Comparison of ENCODE assay signal across 8 cellular contexts in genomic region chr1:192545781-192546521, GRCh38. TPM values are rescaled to one million over a fixed set of nuclear protein-coding genes. Genes with fewer than 3 reads are reported as not detected.
DNase-seq lines count a peak whose midpoint lies in the region; ATAC-seq and TF ChIP-seq lines count a peak whose summit lies in the region.

No MANE protein-coding gene starts in this region.

- DNase-seq in activated T-cell treated with anti-CD3 and anti-CD28 coated beads, Interleukin-2, amount 50 U/mL, for 72 hours: no peak
- DNase-seq in activated T-cell treated with anti-CD3 and anti-CD28 coated beads for 4 hours (no peak), T-helper 17 cell (no peak), neural progenitor cell (ENCODE audit: low spot score) (no peak), gastrocnemius medialis (no peak), HUDEP-2 (lab: John Stamatoyannopoulos, UW; ENCODE audit: unreplicated experiment in 76 of 76) (no peak)
- DNase-seq in activated CD4-positive, alpha-beta T cell treated with anti-CD3 and anti-CD28 coated beads for 4 hours: no peak

- in situ Hi-C loops in gastrocnemius medialis (cut with MboI; ENCODE audit: low sequenced_read_pairs in 4 of 4): no loop called here

- H3K9me3 ChIP-seq in T-helper 17 cell (ENCODE audit: control insufficient read depth, low read length, poor library complexity, severe bottlenecking): no peaks in the 10 kb centered on the region
- no peaks in the 10 kb centered on the region for H3K9me3 ChIP-seq in neural progenitor cell (ENCODE audit: low read depth)
- H3K9me3 ChIP-seq in gastrocnemius medialis: no peaks in the 10 kb centered on the region

- H3K36me3 Mint-ChIP-seq in activated T-cell treated with anti-CD3 and anti-CD28 coated beads, Interleukin-2, amount 50 U/mL, for 72 hours (ENCODE audit: insufficient read depth in 2 of 2): no peaks in the 10 kb centered on the region
- H3K36me3 Mint-ChIP-seq in T-helper 17 cell (ENCODE audit: low read depth) (no peaks in the 10 kb centered on the region), neural progenitor cell (no peaks in the 10 kb centered on the region)

- peak overlapping the region; percentile 22 to 57 for H3K4me3 Mint-ChIP-seq in activated T-cell treated with anti-CD3 and anti-CD28 coated beads, Interleukin-2, amount 50 U/mL, for 72 hours
- H3K4me3 Mint-ChIP-seq in T-helper 17 cell: no peak overlapping the region
- H3K4me3 Mint-ChIP-seq in neural progenitor cell: no peak overlapping the region

- H3K27me3 ChIP-seq in neural progenitor cell (no peaks in the 10 kb centered on the region), gastrocnemius medialis (no peaks in the 10 kb centered on the region)

- H3K79me2 ChIP-seq in neural progenitor cell (ENCODE audit: low read depth): no peaks in the 10 kb centered on the region

- H3K9ac ChIP-seq in neural progenitor cell: no peak overlapping the region

- H3K27ac ChIP-seq in neural progenitor cell (no peak overlapping the region), gastrocnemius medialis (no peak overlapping the region)

- H3K9me3 Mint-ChIP-seq in activated T-cell treated with anti-CD3 and anti-CD28 coated beads, Interleukin-2, amount 50 U/mL, for 72 hours: no peaks in the 10 kb centered on the region
- H3K9me3 Mint-ChIP-seq in neural progenitor cell: no peaks in the 10 kb centered on the region

- H3K36me3 ChIP-seq in neural progenitor cell: no peaks in the 10 kb centered on the region
- no peaks in the 10 kb centered on the region for H3K36me3 ChIP-seq in gastrocnemius medialis

- H3K4me1 Mint-ChIP-seq in activated T-cell treated with anti-CD3 and anti-CD28 coated beads, Interleukin-2, amount 50 U/mL, for 72 hours (ENCODE audit: low read depth): peaks cover 84% of the 10 kb centered on the region
- H3K4me1 Mint-ChIP-seq in T-helper 17 cell (peaks cover 29% of the 10 kb centered on the region), neural progenitor cell (peaks cover 28% of the 10 kb centered on the region)

- TF ChIP-seq POLR2A in gastrocnemius medialis (IDR thresholded peaks at IDR 0.05): no peak

- no peaks in the 10 kb centered on the region for H3K27me3 Mint-ChIP-seq in activated T-cell treated with anti-CD3 and anti-CD28 coated beads, Interleukin-2, amount 50 U/mL, for 72 hours (ENCODE audit: low read depth)
- H3K27me3 Mint-ChIP-seq in T-helper 17 cell (no peaks in the 10 kb centered on the region), neural progenitor cell (ENCODE audit: insufficient read depth, low read depth) (no peaks in the 10 kb centered on the region)

- ATAC-seq in activated T-cell treated with anti-CD3 and anti-CD28 coated beads, Interleukin-2, amount 50 U/mL, for 72 hours (replicated peaks in 1 of 2): peak; percentile 20 to 48
- peak; percentile 48 for ATAC-seq in HG03095 (IDR thresholded peaks at IDR 0.05; ENCODE audit: unreplicated experiment)
- ATAC-seq in T-helper 17 cell: no peak
- no peak for ATAC-seq in gastrocnemius medialis

- H3K27ac Mint-ChIP-seq in activated T-cell treated with anti-CD3 and anti-CD28 coated beads, Interleukin-2, amount 50 U/mL, for 72 hours: no peak overlapping the region
- peak overlapping the region; percentile 74 for H3K27ac Mint-ChIP-seq in T-helper 17 cell
- H3K27ac Mint-ChIP-seq in neural progenitor cell: peak overlapping the region; percentile 5

- H2AFZ ChIP-seq in neural progenitor cell (replicated peaks): no peak overlapping the region

- intact Hi-C loops in gastrocnemius medialis (cut with DNase I; ENCODE audit: low total_unique reads): no loop called here

- no peak overlapping the region for H3K4me3 ChIP-seq in neural progenitor cell
- H3K4me3 ChIP-seq in gastrocnemius medialis: no peak overlapping the region

- H4K20me1 ChIP-seq in neural progenitor cell (ENCODE audit: low read depth): no peaks in the 10 kb centered on the region

- H3K4me1 ChIP-seq in neural progenitor cell: no peaks in the 10 kb centered on the region
- H3K4me1 ChIP-seq in gastrocnemius medialis: no peaks in the 10 kb centered on the region

- no peak for TF ChIP-seq CTCF in neural progenitor cell (IDR thresholded peaks at IDR 0.05)
- no peak for TF ChIP-seq CTCF in gastrocnemius medialis (IDR thresholded peaks at IDR 0.05 in 4 of 5, conservative IDR thresholded peaks at IDR 0.05 in 1 of 5)

- H3K4me2 ChIP-seq in neural progenitor cell: no peak overlapping the region

- no peaks in the 10 kb centered on the region for H3F3A ChIP-seq in neural progenitor cell (ENCODE audit: low read depth)

RNA-seq across cellular contexts. Expression of gene RGS1, which starts 29.6 kb away (rescaled TPM):
- 10 to 100 TPM; 25.8 to 30.7 TPM for total RNA-seq in activated T-cell treated with anti-CD3 and anti-CD28 coated beads, Interleukin-2, amount 50 U/mL, for 72 hours
- total RNA-seq in T-helper 17 cell: 100 to 1,000 TPM; 387 to 736 TPM
- not detected in 2 replicates for total RNA-seq in neural progenitor cell (ENCODE audit: low replicate concordance)
- total RNA-seq in gastrocnemius medialis: 1 to 10 TPM; 1.0 to 4.9 (median 3.5) TPM

Comparison
In these comparisons a context has a peak if more than half of its experiments do, and no peak if none do; other contexts are left out.
1. ATAC-seq: peak in activated T-cell treated with anti-CD3 and anti-CD28 coated beads, Interleukin-2, amount 50 U/mL, for 72 hours (2 of 2) and HG03095 (single experiment); none in T-helper 17 cell (single experiment) and gastrocnemius medialis (0 of 2).
2. H3K4me3 Mint-ChIP-seq: peak in activated T-cell treated with anti-CD3 and anti-CD28 coated beads, Interleukin-2, amount 50 U/mL, for 72 hours (2 of 2); none in T-helper 17 cell (single experiment) and neural progenitor cell (single experiment).
3. RNA of gene RGS1, which starts 29.6 kb away (total RNA-seq): 387 to 736 TPM in T-helper 17 cell; 25.8 to 30.7 TPM in activated T-cell treated with anti-CD3 and anti-CD28 coated beads, Interleukin-2, amount 50 U/mL, for 72 hours, 1.0 to 4.9 TPM in gastrocnemius medialis and not detected in neural progenitor cell; every median in the first group is over 10 times any median in the second.